Comparison of ENCODE assay signal across 23 cellular contexts in the genomic region with DNA sequence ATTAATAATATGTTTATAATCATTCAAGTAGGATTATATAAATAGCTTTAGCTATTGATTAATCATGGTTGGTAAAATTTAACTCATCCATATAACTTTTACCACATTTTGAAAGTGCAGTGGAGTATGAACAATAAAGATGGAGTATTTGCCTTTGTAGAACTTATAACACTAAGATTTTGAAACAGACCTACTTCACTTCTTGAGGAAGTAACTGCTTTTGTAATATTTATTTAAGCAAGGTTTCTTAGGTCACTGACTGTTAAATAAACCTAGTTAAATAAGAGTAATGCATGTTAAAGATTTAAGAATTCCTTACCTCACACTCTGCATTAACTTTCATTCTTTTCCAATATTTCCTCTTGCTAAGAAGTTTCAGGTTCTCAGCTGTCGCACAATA.
"Had no signal": no experiment of that assay in that cellular context is flagged by ENCODE, and none has a peak within 500 bp of the region (broad histone marks: within the 10 kb centered on the region; RNA-seq: fewer than 3 reads in every experiment).

No MANE protein-coding gene starts in this region.

- H3K36me3 Mint-ChIP-seq: activated CD4-positive, alpha-beta memory T cell treated with anti-CD3 and anti-CD28 coated beads for 36 hours had no signal

- H2AFZ ChIP-seq: PC-9 had no signal

- H3K27ac ChIP-seq: brain microvascular endothelial cell, cardiac muscle cell, PC-9, VCaP had no signal

- H3K4me3 Mint-ChIP-seq: activated CD4-positive, alpha-beta memory T cell treated with anti-CD3 and anti-CD28 coated beads for 36 hours; activated CD4-positive, alpha-beta T cell treated with anti-CD3 and anti-CD28 coated beads, Interleukin-2, amount 10 ng/mL, durations not matched to agents 7 days and 5 days; activated naive CD8-positive, alpha-beta T cell treated with anti-CD3 and anti-CD28 coated beads, Interleukin-2, amount 50 U/mL, for 24 hours; activated T-cell treated with anti-CD3 and anti-CD28 coated beads, Interleukin-2, amount 50 U/mL, for 4 hours had no signal

- H3K4me2 ChIP-seq: PC-9 had no signal

- ATAC-seq: activated naive CD4-positive, alpha-beta T cell treated with anti-CD3 and anti-CD28 coated beads, Interleukin-2, amount 50 U/mL, for 72 hours; activated naive CD8-positive, alpha-beta T cell treated with anti-CD3 and anti-CD28 coated beads, Interleukin-2, amount 50 U/mL, for 24 hours; activated T-cell treated with anti-CD3 and anti-CD28 coated beads, Interleukin-2, amount 50 U/mL, for 4 hours had no signal

- H3K27ac Mint-ChIP-seq: activated CD4-positive, alpha-beta memory T cell treated with anti-CD3 and anti-CD28 coated beads for 36 hours; activated CD4-positive, alpha-beta T cell treated with anti-CD3 and anti-CD28 coated beads, Interleukin-2, amount 10 ng/mL, durations not matched to agents 7 days and 5 days; activated naive CD4-positive, alpha-beta T cell treated with anti-CD3 and anti-CD28 coated beads, Interleukin-2, amount 50 U/mL, for 72 hours; activated naive CD8-positive, alpha-beta T cell treated with anti-CD3 and anti-CD28 coated beads, Interleukin-2, amount 50 U/mL, for 24 hours had no signal

- H3K4me3 ChIP-seq: cardiac muscle cell, MG63, PC-9 had no signal

- DNase-seq: activated CD4-positive, alpha-beta memory T cell treated with anti-CD3 and anti-CD28 coated beads for 36 hours; activated CD4-positive, alpha-beta T cell treated with anti-CD3 and anti-CD28 coated beads, Interleukin-2, amount 10 ng/mL, durations not matched to agents 7 days and 5 days; activated CD4-positive, CD25-positive, alpha-beta regulatory T cell; activated CD8-positive, alpha-beta memory T cell treated with anti-CD3 and anti-CD28 coated beads for 24 hours; activated effector memory CD4-positive, alpha-beta T cell treated with anti-CD3 and anti-CD28 coated beads, Interleukin-2, amount 50 U/mL, for 16 hours; activated naive CD4-positive, alpha-beta T cell treated with Interleukin-2 at 50 U/mL for 16 hours; activated naive CD8-positive, alpha-beta T cell treated with anti-CD3 and anti-CD28 coated beads, Interleukin-2, amount 50 U/mL, for 24 hours; activated T-cell treated with anti-CD3 and anti-CD28 coated beads, Interleukin-2, amount 50 U/mL, for 4 hours; amygdala; brain microvascular endothelial cell; MG63; MV-4-11; NCI-H1092 treated with DMSO at 0.1 percent for 48 hours; NCI-H1417 treated with DMSO at 0.1 percent for 48 hours; NCI-H1694 treated with DMSO at 0.1 percent for 48 hours; NCI-H2029 treated with DMSO at 0.1 percent for 48 hours; NCI-H510A treated with DMSO at 0.1 percent for 48 hours; PC-9; SIG-M5; T-helper 1 cell had no signal

- H3K4me1 Mint-ChIP-seq: activated CD4-positive, alpha-beta T cell treated with anti-CD3 and anti-CD28 coated beads, Interleukin-2, amount 10 ng/mL, durations not matched to agents 7 days and 5 days had no signal

- H3K36me3 ChIP-seq: brain microvascular endothelial cell, cardiac muscle cell, MG63 had no signal

- H3K27me3 ChIP-seq: brain microvascular endothelial cell, cardiac muscle cell, MG63 had no signal

- H3K27me3 Mint-ChIP-seq: activated CD4-positive, alpha-beta memory T cell treated with anti-CD3 and anti-CD28 coated beads for 36 hours; activated CD4-positive, alpha-beta T cell treated with anti-CD3 and anti-CD28 coated beads, Interleukin-2, amount 10 ng/mL, durations not matched to agents 7 days and 5 days; activated naive CD8-positive, alpha-beta T cell treated with anti-CD3 and anti-CD28 coated beads, Interleukin-2, amount 50 U/mL, for 24 hours had no signal

- H3K9me3 Mint-ChIP-seq: activated CD4-positive, alpha-beta T cell treated with anti-CD3 and anti-CD28 coated beads, Interleukin-2, amount 10 ng/mL, durations not matched to agents 7 days and 5 days; activated naive CD8-positive, alpha-beta T cell treated with anti-CD3 and anti-CD28 coated beads, Interleukin-2, amount 50 U/mL, for 24 hours had no signal
